In genomic region chr20:46130534-46130933, GRCh38 we compare ENCODE assay signal across 20 cellular contexts. TPM values are rescaled to one million over a fixed set of nuclear protein-coding genes. Genes with fewer than 3 reads are reported as not detected.
DNase-seq lines count a peak whose midpoint lies in the region; ATAC-seq and TF ChIP-seq lines count a peak whose summit lies in the region.
"Had no signal": no experiment of that assay in that cellular context is flagged by ENCODE, and none has a peak within 500 bp of the region (broad histone marks: within the 10 kb centered on the region; RNA-seq: fewer than 3 reads in every experiment).

No MANE protein-coding gene starts in this region.

- no peaks in the 10 kb centered on the region for H3K9me3 ChIP-seq in smooth muscle cell (replicated peaks; ENCODE audit: low read depth)
- H3K9me3 ChIP-seq: right atrium auricular region, testis had no signal

- peak overlapping the region; percentile 67 for H3K27ac Mint-ChIP-seq in memory B cell
- H3K27ac Mint-ChIP-seq in activated naive CD8-positive, alpha-beta T cell treated with anti-CD3 and anti-CD28 coated beads, Interleukin-2, amount 50 U/mL, for 24 hours = no peak overlapping the region
- H3K27ac Mint-ChIP-seq: activated CD8-positive, alpha-beta memory T cell treated with anti-CD3 and anti-CD28 coated beads, Interleukin-2, amount 10 ng/mL, durations not matched to agents 7 days and 5 days; GM23338; neural progenitor cell had no signal

- H3F3A ChIP-seq in smooth muscle cell (ENCODE audit: low read depth) = no peaks in the 10 kb centered on the region

- no peak overlapping the region for H3K27ac ChIP-seq in smooth muscle cell (ENCODE audit: low read depth)
- H3K27ac ChIP-seq: neural progenitor cell, right atrium auricular region, testis had no signal

- H3K9ac ChIP-seq in smooth muscle cell (ENCODE audit: low read depth) = no peak overlapping the region
- H3K9ac ChIP-seq: neural progenitor cell had no signal

- H2AFZ ChIP-seq in smooth muscle cell (ENCODE audit: low read depth) = no peak overlapping the region
- H2AFZ ChIP-seq: GM23338, neural progenitor cell had no signal

- DNase-seq in DMS53 treated with DMSO at 0.1 percent for 48 hours (lab: John Stamatoyannopoulos, UW; ENCODE audit: unreplicated experiment) (peak; percentile 17), NCI-H128 (lab: John Stamatoyannopoulos, UW; ENCODE audit: unreplicated experiment) (peak; percentile 75), NCI-H69 (lab: John Stamatoyannopoulos, UW) (peak; percentile 83), memory B cell (ENCODE audit: low spot score in 2 of 2) (no peak), smooth muscle cell (lab: John Stamatoyannopoulos, UW; ENCODE audit: unreplicated experiment) (no peak), T-helper 9 cell (no peak)
- DNase-seq in activated naive CD8-positive, alpha-beta T cell treated with anti-CD3 and anti-CD28 coated beads, Interleukin-2, amount 50 U/mL, for 24 hours = no peak
- DNase-seq: activated CD4-positive, CD25-positive, alpha-beta regulatory T cell; activated CD8-positive, alpha-beta memory T cell treated with anti-CD3 and anti-CD28 coated beads, Interleukin-2, amount 10 ng/mL, durations not matched to agents 7 days and 5 days; activated naive CD4-positive, alpha-beta T cell treated with Interleukin-2 at 50 U/mL for 16 hours; cortex of kidney; NCI-H526 treated with DMSO at 0.1 percent for 48 hours; stimulated activated CD4-positive, alpha-beta T cell treated with anti-CD3 and anti-CD28 coated beads, Interleukin-1b, Interleukin-23, amount 100 ng/mL, for 48 hours; testis had no signal

- TF ChIP-seq CTCF in smooth muscle cell (IDR thresholded peaks at IDR 0.05; ENCODE audit: borderline replicate concordance, insufficient read depth, poor library complexity, severe bottlenecking) = no peak

- H3K79me2 ChIP-seq in smooth muscle cell (ENCODE audit: low read depth) = no peaks in the 10 kb centered on the region

- H3K36me3 ChIP-seq in smooth muscle cell (ENCODE audit: low read depth) = no peaks in the 10 kb centered on the region
- H3K36me3 ChIP-seq: neural progenitor cell, right atrium auricular region had no signal

- peaks cover 17% of the 10 kb centered on the region for H3K36me3 Mint-ChIP-seq in memory B cell
- H3K36me3 Mint-ChIP-seq in activated naive CD8-positive, alpha-beta T cell treated with anti-CD3 and anti-CD28 coated beads, Interleukin-2, amount 50 U/mL, for 24 hours (ENCODE audit: low read depth) = peaks cover 8% of the 10 kb centered on the region
- H3K36me3 Mint-ChIP-seq: activated CD8-positive, alpha-beta memory T cell treated with anti-CD3 and anti-CD28 coated beads, Interleukin-2, amount 10 ng/mL, durations not matched to agents 7 days and 5 days; neural progenitor cell had no signal

- no peak overlapping the region for H3K4me3 Mint-ChIP-seq in memory B cell
- H3K4me3 Mint-ChIP-seq in activated naive CD8-positive, alpha-beta T cell treated with anti-CD3 and anti-CD28 coated beads, Interleukin-2, amount 50 U/mL, for 24 hours = no peak overlapping the region
- H3K4me3 Mint-ChIP-seq: activated CD8-positive, alpha-beta memory T cell treated with anti-CD3 and anti-CD28 coated beads, Interleukin-2, amount 10 ng/mL, durations not matched to agents 7 days and 5 days; GM23338; neural progenitor cell had no signal

- H3K4me3 ChIP-seq in smooth muscle cell = no peak overlapping the region
- H3K4me3 ChIP-seq: GM23338, neural progenitor cell, right atrium auricular region, testis had no signal

- WGBS in smooth muscle cell (ENCODE audit: low lambda C conversion rate) = 77% methylated on average over 4 of the region's 4 CpGs

- peaks cover 3% of the 10 kb centered on the region for H3K27me3 Mint-ChIP-seq in memory B cell
- peaks cover 35% of the 10 kb centered on the region for H3K27me3 Mint-ChIP-seq in activated naive CD8-positive, alpha-beta T cell treated with anti-CD3 and anti-CD28 coated beads, Interleukin-2, amount 50 U/mL, for 24 hours

- H3K27me3 ChIP-seq in smooth muscle cell (ENCODE audit: low read depth) = peaks cover 21% of the 10 kb centered on the region
- H3K27me3 ChIP-seq: right atrium auricular region, testis had no signal

- peaks cover 46% of the 10 kb centered on the region for H3K4me1 Mint-ChIP-seq in memory B cell
- H3K4me1 Mint-ChIP-seq in activated naive CD8-positive, alpha-beta T cell treated with anti-CD3 and anti-CD28 coated beads, Interleukin-2, amount 50 U/mL, for 24 hours = peaks cover 4% of the 10 kb centered on the region
- H3K4me1 Mint-ChIP-seq: activated CD8-positive, alpha-beta memory T cell treated with anti-CD3 and anti-CD28 coated beads, Interleukin-2, amount 10 ng/mL, durations not matched to agents 7 days and 5 days had no signal

- no peak overlapping the region for H3K4me2 ChIP-seq in smooth muscle cell
- H3K4me2 ChIP-seq: GM23338, neural progenitor cell had no signal

- ATAC-seq in memory B cell (ENCODE audit: low read depth) (peak; percentile 7), GM19467 (IDR thresholded peaks at IDR 0.05; ENCODE audit: unreplicated experiment) (no peak)
- no peak for ATAC-seq in activated naive CD8-positive, alpha-beta T cell treated with anti-CD3 and anti-CD28 coated beads, Interleukin-2, amount 50 U/mL, for 24 hours
- ATAC-seq: activated CD8-positive, alpha-beta memory T cell treated with anti-CD3 and anti-CD28 coated beads, Interleukin-2, amount 10 ng/mL, durations not matched to agents 7 days and 5 days; esophagus mucosa had no signal

- no peaks in the 10 kb centered on the region for H3K9me3 Mint-ChIP-seq in memory B cell
- no peaks in the 10 kb centered on the region for H3K9me3 Mint-ChIP-seq in activated naive CD8-positive, alpha-beta T cell treated with anti-CD3 and anti-CD28 coated beads, Interleukin-2, amount 50 U/mL, for 24 hours
- H3K9me3 Mint-ChIP-seq: GM23338, neural progenitor cell had no signal

- no peaks in the 10 kb centered on the region for H4K20me1 ChIP-seq in smooth muscle cell (ENCODE audit: low read depth)

- peaks cover under 1% of the 10 kb centered on the region for H3K4me1 ChIP-seq in smooth muscle cell (ENCODE audit: low read depth)

RNA-seq across cellular contexts. Expression of gene CD40, which starts 12.4 kb away (rescaled TPM):
- total RNA-seq in smooth muscle cell = 13.8 and 14.5 TPM in 2 replicates
- polyA plus RNA-seq in smooth muscle cell = 25.1 and 27.4 TPM in 2 replicates
- total RNA-seq: M059J had no signal

RNA-seq across cellular contexts. Expression of gene NCOA5, which starts 40.8 kb away (rescaled TPM):
- total RNA-seq in smooth muscle cell = 9.5 and 11.4 TPM in 2 replicates
- 8.3 and 10.5 TPM in 2 replicates for polyA plus RNA-seq in smooth muscle cell

Comparison
In these comparisons a context has a peak if more than half of its experiments do, and no peak if none do; other contexts are left out.
1. DNase-seq: peak in DMS53 treated with DMSO at 0.1 percent for 48 hours (single experiment), NCI-H128 (single experiment) and NCI-H69 (single experiment); none in memory B cell (0 of 2), smooth muscle cell (single experiment), activated naive CD8-positive, alpha-beta T cell treated with anti-CD3 and anti-CD28 coated beads, Interleukin-2, amount 50 U/mL, for 24 hours (single experiment) and T-helper 9 cell (single experiment).